In genomic region chr9:121568541-121569265, GRCh38 we compare ENCODE assay signal across 14 cellular contexts.
A peak's percentile ranks its signal among the peaks of the same experiment; 100 is the strongest.
DNase-seq lines count a peak whose midpoint lies in the region; ATAC-seq and TF ChIP-seq lines count a peak whose summit lies in the region.
"Had no signal": no experiment of that assay in that cellular context is flagged by ENCODE, and none has a peak within 500 bp of the region (broad histone marks: within the 10 kb centered on the region; RNA-seq: fewer than 3 reads in every experiment).

No MANE protein-coding gene starts in this region.

- H2AK5ac ChIP-seq in neuronal stem cell (ENCODE audit: low read depth, low read length), result peak overlapping the region; percentile 89

- peak overlapping the region; percentile 46 for H3K23ac ChIP-seq in neuronal stem cell (ENCODE audit: low read depth, low read length, poor library complexity)

- WGBS in mammary epithelial cell (ENCODE audit: low coverage, missing lambda C conversion rate), result 79% methylated on average over 4 of the region's 8 CpGs
- WGBS in gastroesophageal sphincter (ENCODE audit: low coverage in 1 of 2), 2 donors, result 4 to 19% methylated on average over 4 to 6 of the region's 8 CpGs
- WGBS in neuronal stem cell (ENCODE audit: extremely low coverage in 2 of 2, insufficient read length in 2 of 2, insufficient replicate concordance in 1 of 2), 2 donors, result no CpG with 5 or more reads among the region's 8 CpGs

- H3K14ac ChIP-seq in neuronal stem cell (ENCODE audit: low read length), result peak overlapping the region; percentile 67

- in situ Hi-C loops in mammary epithelial cell (cut with MboI; ENCODE audit: low sequenced_read_pairs in 2 of 2), result no loop called here

- no peak overlapping the region for H4K8ac ChIP-seq in neuronal stem cell (ENCODE audit: low read depth, low read length)

- H4K91ac ChIP-seq in neuronal stem cell (ENCODE audit: low read depth, low read length, poor library complexity), result no peak overlapping the region

- no peaks in the 10 kb centered on the region for H4K20me1 ChIP-seq in mammary epithelial cell (ENCODE audit: insufficient read depth, low read length)

- H3K27ac ChIP-seq in mammary epithelial cell (ENCODE audit: insufficient read depth, low read depth, low read length), result no peak overlapping the region
- H3K27ac ChIP-seq in gastroesophageal sphincter, result peak overlapping the region; percentile 39 to 88 (median 86)
- no peak overlapping the region for H3K27ac ChIP-seq in neuronal stem cell (replicated peaks; ENCODE audit: low read length)

- no peak overlapping the region for H2BK120ac ChIP-seq in neuronal stem cell (ENCODE audit: low read depth, low read length)

- TF ChIP-seq CTCF in MCF 10A (IDR thresholded peaks at IDR 0.05; ENCODE audit: unreplicated experiment), result no peak
- no peak for TF ChIP-seq CTCF in mammary epithelial cell (conservative IDR thresholded peaks at IDR 0.05 in 1 of 2, IDR thresholded peaks at IDR 0.05 in 1 of 2; ENCODE audit: extremely low read depth in 1 of 2, insufficient read depth in 1 of 2, low read depth in 1 of 2, low read length in 2 of 2)
- no peak for TF ChIP-seq CTCF in gastroesophageal sphincter (IDR thresholded peaks at IDR 0.05)

- H3K27me3 Mint-ChIP-seq in MCF 10A (ENCODE audit: insufficient read depth, unreplicated experiment), result peaks cover 26% of the 10 kb centered on the region

- H3K79me1 ChIP-seq in neuronal stem cell (ENCODE audit: low read depth, low read length), result no peaks in the 10 kb centered on the region

- H3K4me1 Mint-ChIP-seq in MCF 10A (ENCODE audit: insufficient read depth, unreplicated experiment), result peaks cover 5% of the 10 kb centered on the region

- CTCF ChIA-PET in MCF 10A (lab: Yijun Ruan, JAX), result interaction anchor here (1.5 kb wide), 1 partner anchor 13 kb away, joined by 9 read pairs; no protein-coding TSS in a partner anchor
- CTCF ChIA-PET in mammary epithelial cell (lab: Charles Lee; ENCODE audit: low non-redundant PET), result no interaction called here

- H3K4me2 ChIP-seq in mammary epithelial cell (ENCODE audit: insufficient read depth, low read depth, low read length) (no peak overlapping the region), neuronal stem cell (ENCODE audit: insufficient read depth, low read length, poor library complexity, severe bottlenecking) (no peak overlapping the region)

- no peak overlapping the region for H3K27ac Mint-ChIP-seq in MCF 10A (ENCODE audit: low read depth, unreplicated experiment)

- no peaks in the 10 kb centered on the region for H3K79me2 ChIP-seq in mammary epithelial cell (ENCODE audit: insufficient read depth, low read length)

- H3K9me3 ChIP-seq in mammary epithelial cell (replicated peaks; ENCODE audit: insufficient read depth, low read length) (no peaks in the 10 kb centered on the region), gastroesophageal sphincter (no peaks in the 10 kb centered on the region), neuronal stem cell (replicated peaks in 1 of 2; ENCODE audit: control insufficient read depth in 2 of 2, insufficient read depth in 1 of 2, low read depth in 1 of 2, low read length in 2 of 2) (no peaks in the 10 kb centered on the region)

- H3K4me3 ChIP-seq in mammary epithelial cell (replicated peaks in 1 of 3; ENCODE audit: insufficient read depth in 1 of 3, low read depth in 2 of 3, low read length in 3 of 3), result no peak overlapping the region
- H3K4me3 ChIP-seq in gastroesophageal sphincter, result peak overlapping the region in 1 of 2 donors; percentile 47
- no peak overlapping the region for H3K4me3 ChIP-seq in neuronal stem cell (ENCODE audit: low read length in 2 of 2)
- H3K4me3 ChIP-seq: lung had no signal

- POLR2A ChIA-PET in MCF 10A (lab: Yijun Ruan, JAX), result interaction anchor here (0.6 kb wide), 1 partner anchor 42 kb away, joined by 3 read pairs; no protein-coding TSS in a partner anchor

- H3K36me3 Mint-ChIP-seq in MCF 10A (ENCODE audit: insufficient read depth, unreplicated experiment), result no peaks in the 10 kb centered on the region

- dilution Hi-C loops in mammary epithelial cell (cut with HindIII; ENCODE audit: low sequenced_read_pairs), result loop anchor here (5.0 to 25.0 kb wide), 3 partner anchors 46 to 419 kb away; no protein-coding TSS in a partner anchor

- no peaks in the 10 kb centered on the region for H3K36me3 ChIP-seq in mammary epithelial cell (ENCODE audit: insufficient read depth, low read length)
- no peaks in the 10 kb centered on the region for H3K36me3 ChIP-seq in gastroesophageal sphincter
- no peaks in the 10 kb centered on the region for H3K36me3 ChIP-seq in neuronal stem cell (replicated peaks in 1 of 2; ENCODE audit: control insufficient read depth in 2 of 2, insufficient read depth in 2 of 2, low read length in 2 of 2)

- no peaks in the 10 kb centered on the region for H3K9me3 Mint-ChIP-seq in MCF 10A (ENCODE audit: unreplicated experiment)

- no peak for ATAC-seq in gastroesophageal sphincter
- ATAC-seq in HG03025 (IDR thresholded peaks at IDR 0.05; ENCODE audit: low FRiP score, unreplicated experiment), result no peak
- ATAC-seq: activated CD4-positive, CD25-positive, alpha-beta regulatory T cell treated with anti-CD3 and anti-CD28 coated beads, Interleukin-2, amount 50 U/mL, for 24 hours had no signal

- H3K9ac ChIP-seq in mammary epithelial cell (ENCODE audit: insufficient read depth, low read length) (no peak overlapping the region), neuronal stem cell (ENCODE audit: low read depth, low read length, poor library complexity) (peak overlapping the region; percentile 52)

- no peak for TF ChIP-seq POLR2A in gastroesophageal sphincter (IDR thresholded peaks at IDR 0.05)

- H3K4me1 ChIP-seq in mammary epithelial cell (ENCODE audit: insufficient read depth, low read length), result peaks cover 4% of the 10 kb centered on the region
- H3K4me1 ChIP-seq in gastroesophageal sphincter, result peaks cover 5 to 82% (median 27%) of the 10 kb centered on the region in 3 donors
- H3K4me1 ChIP-seq in neuronal stem cell (ENCODE audit: control insufficient read depth in 2 of 2, insufficient read depth in 1 of 2, low read depth in 1 of 2, low read length in 2 of 2), result peaks cover 16 to 22% of the 10 kb centered on the region in 2 donors

- BruUV-seq in MCF 10A (replicated peaks; lab: Mats Ljungman, UMichigan), result no TSS peak
- BruUV-seq in mammary epithelial cell (replicated peaks; lab: Mats Ljungman, UMichigan), result no TSS peak

- H2BK12ac ChIP-seq in neuronal stem cell (ENCODE audit: low read length), result no peak overlapping the region

- peak overlapping the region; percentile 88 for H3K18ac ChIP-seq in neuronal stem cell (ENCODE audit: low read length)

- intact Hi-C loops in MCF 10A (cut with micrococcal nuclease), result no loop called here
- intact Hi-C loops in mammary epithelial cell (cut with micrococcal nuclease), result no loop called here

- H2AFZ ChIP-seq in mammary epithelial cell (ENCODE audit: low read depth, low read length) (no peak overlapping the region), neuronal stem cell (ENCODE audit: low read length) (no peak overlapping the region)

- H3K27me3 ChIP-seq in mammary epithelial cell (ENCODE audit: insufficient read depth, low read length), result no peaks in the 10 kb centered on the region
- no peaks in the 10 kb centered on the region for H3K27me3 ChIP-seq in gastroesophageal sphincter
- H3K27me3 ChIP-seq in neuronal stem cell (ENCODE audit: control insufficient read depth in 3 of 3, insufficient read depth in 3 of 3, low read depth in 1 of 3, low read length in 3 of 3), result peaks cover 0 to 68% (median 0%) of the 10 kb centered on the region in 3 experiments

- H3K4ac ChIP-seq in neuronal stem cell (ENCODE audit: low read length), result no peak overlapping the region

- H2BK15ac ChIP-seq in neuronal stem cell (ENCODE audit: low read length), result peak overlapping the region; percentile 94

- TF ChIP-seq EP300 in gastroesophageal sphincter (IDR thresholded peaks at IDR 0.05), result no peak

- H2BK5ac ChIP-seq in neuronal stem cell (ENCODE audit: low read length), result no peak overlapping the region

- DNase-seq in MCF 10A (ENCODE audit: unreplicated experiment) (peak; percentile 24), mammary epithelial cell (no peak), neuronal stem cell (ENCODE audit: low spot score) (no peak), H4 (ENCODE audit: low spot score) (no peak), Kasumi-1 (lab: John Stamatoyannopoulos, UW) (no peak), NCI-H748 treated with DMSO at 0.1 percent for 48 hours (lab: John Stamatoyannopoulos, UW) (no peak)
- DNase-seq: 8988T; activated naive CD4-positive, alpha-beta T cell treated with Interleukin-2 at 50 U/mL for 16 hours; NCI-H2171 treated with DMSO at 0.1 percent for 48 hours; stimulated activated naive CD4-positive, alpha-beta T cell had no signal

- H3K4me3 Mint-ChIP-seq in MCF 10A (ENCODE audit: unreplicated experiment), result no peak overlapping the region

Comparison
In these comparisons a context has a peak if more than half of its experiments do, and no peak if none do; other contexts are left out.
1. H3K27ac ChIP-seq: peak in gastroesophageal sphincter (4 of 4); none in mammary epithelial cell (single experiment) and neuronal stem cell (single experiment).